12 cellular contexts compared by ENCODE assay signal in the genomic region with DNA sequence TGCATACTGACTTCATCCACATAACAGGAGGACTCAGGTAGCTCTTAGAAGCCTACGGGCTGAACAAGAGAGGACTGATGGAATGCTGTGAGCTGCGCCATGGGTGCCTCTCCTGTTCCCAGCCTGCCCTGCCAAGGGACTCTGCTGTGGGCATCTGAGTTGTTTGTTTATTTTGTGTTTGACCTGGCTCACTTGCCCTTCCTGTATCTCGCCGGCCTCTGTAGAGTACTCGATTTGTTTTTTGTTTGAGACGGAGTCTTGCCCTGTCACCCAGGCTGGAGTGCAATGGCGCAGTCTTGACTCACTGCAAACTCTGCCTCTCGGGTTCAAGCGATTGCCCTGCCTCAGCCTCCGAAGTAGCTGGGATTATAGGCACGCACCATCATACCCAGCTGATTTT. TPM values are rescaled to one million over a fixed set of nuclear protein-coding genes. Genes with fewer than 3 reads are reported as not detected.
DNase-seq lines count a peak whose midpoint lies in the region; ATAC-seq and TF ChIP-seq lines count a peak whose summit lies in the region.
"Had no signal": no experiment of that assay in that cellular context is flagged by ENCODE, and none has a peak within 500 bp of the region (broad histone marks: within the 10 kb centered on the region; RNA-seq: fewer than 3 reads in every experiment).

No MANE protein-coding gene starts in this region.

- WGBS in right cardiac atrium = 79% methylated on average over 11 of the region's 11 CpGs
- 66 to 79% methylated on average over 8 to 11 of the region's 11 CpGs for WGBS in transverse colon (ENCODE audit: low coverage in 1 of 2), 2 donors

- peak overlapping the region; percentile 71 for H3K4me3 Mint-ChIP-seq in activated T-helper 2 cell treated with anti-CD3 and anti-CD28 coated beads, Interferon-gamma antibody, Interleukin-2, Interleukin-4, amounts not matched to agents 10 μg/mL and 5 μg/mL and 100 μg/mL, durations not matched to agents 14 hours and 24 hours and 36 hours (ENCODE audit: low read depth)
- no peak overlapping the region for H3K4me3 Mint-ChIP-seq in stimulated activated memory B cell treated with anti-CD40 and anti-IgM and Interleukin-4, amounts not matched to agents 10 μg/mL and 1 μg/mL and 100 μg/mL, for 72 hours

- TF ChIP-seq POLR2A in transverse colon (IDR thresholded peaks at IDR 0.05) = no peak

- peaks cover 17% of the 10 kb centered on the region for H3K27me3 Mint-ChIP-seq in activated T-helper 2 cell treated with anti-CD3 and anti-CD28 coated beads, Interferon-gamma antibody, Interleukin-2, Interleukin-4, amounts not matched to agents 10 μg/mL and 5 μg/mL and 100 μg/mL, durations not matched to agents 14 hours and 24 hours and 36 hours (ENCODE audit: low read depth)
- peaks cover under 1% of the 10 kb centered on the region for H3K27me3 Mint-ChIP-seq in stimulated activated memory B cell treated with anti-CD40 and anti-IgM and Interleukin-4, amounts not matched to agents 10 μg/mL and 1 μg/mL and 100 μg/mL, for 72 hours

- no peak for TF ChIP-seq EP300 in transverse colon (IDR thresholded peaks at IDR 0.05; ENCODE audit: low read depth)

- H3K27me3 ChIP-seq in right cardiac atrium (ENCODE audit: control insufficient read depth, insufficient read depth) (no peaks in the 10 kb centered on the region), transverse colon (no peaks in the 10 kb centered on the region)

- H3K27ac ChIP-seq in right cardiac atrium (ENCODE audit: low read length) = no peak overlapping the region
- peak overlapping the region; percentile 88 to 93 (median 90) for H3K27ac ChIP-seq in transverse colon
- H3K27ac ChIP-seq: BLaER1 treated with 17β-estradiol and CSF1 and Interleukin-3, amounts not matched to agents 10 nM and 100 nM had no signal

- H3K36me3 Mint-ChIP-seq in activated T-helper 2 cell treated with anti-CD3 and anti-CD28 coated beads, Interferon-gamma antibody, Interleukin-2, Interleukin-4, amounts not matched to agents 10 μg/mL and 5 μg/mL and 100 μg/mL, durations not matched to agents 14 hours and 24 hours and 36 hours (ENCODE audit: low read depth) = peaks cover 19% of the 10 kb centered on the region
- H3K36me3 Mint-ChIP-seq in stimulated activated memory B cell treated with anti-CD40 and anti-IgM and Interleukin-4, amounts not matched to agents 10 μg/mL and 1 μg/mL and 100 μg/mL, for 72 hours = peaks cover 5% of the 10 kb centered on the region

- no peak overlapping the region for H3K27ac Mint-ChIP-seq in activated T-helper 2 cell treated with anti-CD3 and anti-CD28 coated beads, Interferon-gamma antibody, Interleukin-2, Interleukin-4, amounts not matched to agents 10 μg/mL and 5 μg/mL and 100 μg/mL, durations not matched to agents 14 hours and 24 hours and 36 hours
- no peak overlapping the region for H3K27ac Mint-ChIP-seq in stimulated activated memory B cell treated with anti-CD40 and anti-IgM and Interleukin-4, amounts not matched to agents 10 μg/mL and 1 μg/mL and 100 μg/mL, for 72 hours

- H3K4me1 ChIP-seq in right cardiac atrium (ENCODE audit: control insufficient read depth, insufficient read depth, low read length) (no peaks in the 10 kb centered on the region), transverse colon (peaks cover 6 to 39% (median 22%) of the 10 kb centered on the region in 4 donors)

- peaks cover 0 to 31% (median 9%) of the 10 kb centered on the region in 4 donors for H3K36me3 ChIP-seq in transverse colon

- DNase-seq in cardiac septum (ENCODE audit: low spot score) (peak; percentile 10), right cardiac atrium (no peak), mesenteric fat pad (ENCODE audit: low spot score) (peak; percentile 73), transverse colon (no peak), NCI-H146 treated with DMSO at 0.1 percent for 48 hours (lab: John Stamatoyannopoulos, UW; ENCODE audit: unreplicated experiment) (no peak), amniotic stem cell (lab: John Stamatoyannopoulos, UW) (no peak)
- DNase-seq in activated T-helper 2 cell treated with anti-CD3 and anti-CD28 coated beads, Interferon-gamma antibody, Interleukin-2, Interleukin-4, amounts not matched to agents 10 μg/mL and 5 μg/mL and 100 μg/mL, durations not matched to agents 14 hours and 24 hours and 36 hours (ENCODE audit: low spot score) = no peak
- DNase-seq: activated gamma-delta T cell, cortex of kidney had no signal

- peaks cover 10% of the 10 kb centered on the region for H3K9me3 Mint-ChIP-seq in activated T-helper 2 cell treated with anti-CD3 and anti-CD28 coated beads, Interferon-gamma antibody, Interleukin-2, Interleukin-4, amounts not matched to agents 10 μg/mL and 5 μg/mL and 100 μg/mL, durations not matched to agents 14 hours and 24 hours and 36 hours
- H3K9me3 Mint-ChIP-seq in stimulated activated memory B cell treated with anti-CD40 and anti-IgM and Interleukin-4, amounts not matched to agents 10 μg/mL and 1 μg/mL and 100 μg/mL, for 72 hours = no peaks in the 10 kb centered on the region

- no peak for TF ChIP-seq CTCF in transverse colon (IDR thresholded peaks at IDR 0.05)

- intact Hi-C loops in cardiac septum (cut with DNase I) = no loop called here
- intact Hi-C loops in right cardiac atrium (cut with DNase I) = no loop called here
- intact Hi-C loops in activated T-helper 2 cell treated with anti-CD3 and anti-CD28 coated beads, Interferon-gamma antibody, Interleukin-2, Interleukin-4, amounts not matched to agents 10 μg/mL and 5 μg/mL and 100 μg/mL, durations not matched to agents 14 hours and 24 hours and 36 hours (cut with micrococcal nuclease) = no loop called here
- intact Hi-C loops in transverse colon (cut with DNase I; ENCODE audit: low total_unique reads) = no loop called here

- no peak overlapping the region for H3K4me3 ChIP-seq in right cardiac atrium (ENCODE audit: low read length)
- peak overlapping the region in 1 of 4 donors; percentile 74 for H3K4me3 ChIP-seq in transverse colon
- H3K4me3 ChIP-seq: lung had no signal

- in situ Hi-C loops in transverse colon (cut with MboI; ENCODE audit: low pct_ligation_motif_present in 1 of 4, low pct_unique_long_range_greater_than_20kb in 1 of 4, low sequenced_read_pairs in 3 of 4) = no loop called here

- peaks cover 19% of the 10 kb centered on the region for H3K4me1 Mint-ChIP-seq in activated T-helper 2 cell treated with anti-CD3 and anti-CD28 coated beads, Interferon-gamma antibody, Interleukin-2, Interleukin-4, amounts not matched to agents 10 μg/mL and 5 μg/mL and 100 μg/mL, durations not matched to agents 14 hours and 24 hours and 36 hours (ENCODE audit: low read depth)
- peaks cover 23% of the 10 kb centered on the region for H3K4me1 Mint-ChIP-seq in stimulated activated memory B cell treated with anti-CD40 and anti-IgM and Interleukin-4, amounts not matched to agents 10 μg/mL and 1 μg/mL and 100 μg/mL, for 72 hours

- ATAC-seq in right cardiac atrium = no peak
- ATAC-seq in stimulated activated memory B cell treated with anti-CD40 and anti-IgM and Interleukin-4, amounts not matched to agents 10 μg/mL and 1 μg/mL and 100 μg/mL, for 72 hours = no peak

- H3K9me3 ChIP-seq in right cardiac atrium (ENCODE audit: control insufficient read depth, low read length) = no peaks in the 10 kb centered on the region
- H3K9me3 ChIP-seq in transverse colon = no peaks in the 10 kb centered on the region

RNA-seq across cellular contexts. Expression of gene TTC38, which starts 1.8 kb away (rescaled TPM):
- total RNA-seq in cardiac septum = 21.5 TPM
- total RNA-seq in right cardiac atrium = 10 to 100 TPM; 22.4 to 30.7 (median 27.8) TPM
- polyA plus RNA-seq in right cardiac atrium = 16.6 TPM
- 20.7 and 21.0 TPM in 2 replicates for total RNA-seq in activated T-helper 2 cell treated with anti-CD3 and anti-CD28 coated beads, Interferon-gamma antibody, Interleukin-2, Interleukin-4, amounts not matched to agents 10 μg/mL and 5 μg/mL and 100 μg/mL, durations not matched to agents 14 hours and 24 hours and 36 hours
- total RNA-seq in mesenteric fat pad = 39.4 TPM
- total RNA-seq in transverse colon = 100 to 1,000 TPM; 167 to 316 (median 292) TPM

RNA-seq across cellular contexts. Expression of gene PKDREJ, which starts 6.4 kb away (rescaled TPM):
- total RNA-seq in cardiac septum (0.11 TPM), right cardiac atrium (under 1 TPM; 0.06 to 0.25 (median 0.10) TPM), mesenteric fat pad (not detected), transverse colon (under 1 TPM in 1 of 4 donors, not detected in 3; 0.27 TPM)
- polyA plus RNA-seq in right cardiac atrium = 0.07 TPM
- total RNA-seq in activated T-helper 2 cell treated with anti-CD3 and anti-CD28 coated beads, Interferon-gamma antibody, Interleukin-2, Interleukin-4, amounts not matched to agents 10 μg/mL and 5 μg/mL and 100 μg/mL, durations not matched to agents 14 hours and 24 hours and 36 hours = not detected in 2 replicates

RNA-seq across cellular contexts. Expression of gene CDPF1, which starts 19.5 kb away (rescaled TPM):
- total RNA-seq in cardiac septum (7.6 TPM), right cardiac atrium (10 to 100 TPM in 1 of 4 donors, 1 to 10 TPM in 3; 8.9 to 10.4 (median 9.2) TPM), mesenteric fat pad (7.6 TPM), transverse colon (10 to 100 TPM in 1 of 4 donors, 1 to 10 TPM in 2, not detected in 1; 8.2 to 11.9 (median 9.0) TPM)
- polyA plus RNA-seq in right cardiac atrium = 10.5 TPM
- 7.7 and 10.7 TPM in 2 replicates for total RNA-seq in activated T-helper 2 cell treated with anti-CD3 and anti-CD28 coated beads, Interferon-gamma antibody, Interleukin-2, Interleukin-4, amounts not matched to agents 10 μg/mL and 5 μg/mL and 100 μg/mL, durations not matched to agents 14 hours and 24 hours and 36 hours

RNA-seq across cellular contexts. Expression of gene GTSE1, which starts 27.1 kb away (rescaled TPM):
- total RNA-seq in cardiac septum = 0.32 TPM
- total RNA-seq in right cardiac atrium = 1 to 10 TPM in 3 of 4 donors, under 1 TPM in 1; 0.42 to 1.8 (median 1.2) TPM
- 0.50 TPM for polyA plus RNA-seq in right cardiac atrium
- total RNA-seq in activated T-helper 2 cell treated with anti-CD3 and anti-CD28 coated beads, Interferon-gamma antibody, Interleukin-2, Interleukin-4, amounts not matched to agents 10 μg/mL and 5 μg/mL and 100 μg/mL, durations not matched to agents 14 hours and 24 hours and 36 hours = 46.1 and 47.7 TPM in 2 replicates
- total RNA-seq in mesenteric fat pad = 0.39 TPM
- total RNA-seq in transverse colon = 1 to 10 TPM in 2 of 4 donors, under 1 TPM in 1, not detected in 1; 1.00 to 3.0 (median 1.2) TPM

Comparison
In these comparisons a context has a peak if more than half of its experiments do, and no peak if none do; other contexts are left out.
1. DNase-seq: peak in cardiac septum (single experiment) and mesenteric fat pad (single experiment); none in right cardiac atrium (0 of 3), activated T-helper 2 cell treated with anti-CD3 and anti-CD28 coated beads, Interferon-gamma antibody, Interleukin-2, Interleukin-4, amounts not matched to agents 10 μg/mL and 5 μg/mL and 100 μg/mL, durations not matched to agents 14 hours and 24 hours and 36 hours (single experiment), transverse colon (single experiment), NCI-H146 treated with DMSO at 0.1 percent for 48 hours (single experiment) and amniotic stem cell (single experiment).